ENCODE assay signal across 8 cellular contexts in genomic region chr4:182975806-182976205, GRCh38. TPM values are rescaled to one million over a fixed set of nuclear protein-coding genes. Genes with fewer than 3 reads are reported as not detected.
A peak's percentile ranks its signal among the peaks of the same experiment; 100 is the strongest.
DNase-seq lines count a peak whose midpoint lies in the region; ATAC-seq and TF ChIP-seq lines count a peak whose summit lies in the region.

No MANE protein-coding gene starts in this region.

- intact Hi-C loops in posterior cingulate gyrus (cut with DNase I) (no loop called here), CD14-positive monocyte (cut with micrococcal nuclease) (no loop called here)

- H3K36me3 Mint-ChIP-seq in CD14-positive monocyte: no peaks in the 10 kb centered on the region

- peak; percentile 60 for ATAC-seq in HG02623 (IDR thresholded peaks at IDR 0.05; ENCODE audit: unreplicated experiment)

- DNase-seq in DMS53 (lab: John Stamatoyannopoulos, UW) (peak; percentile 20), DMS53 treated with DMSO at 0.1 percent for 48 hours (lab: John Stamatoyannopoulos, UW; ENCODE audit: unreplicated experiment) (no peak), NCI-H226 (peak; percentile 82), foreskin fibroblast (peak; percentile 78 to 87), posterior cingulate gyrus (no peak), CD14-positive monocyte (ENCODE audit: low spot score) (no peak)
- no peak for DNase-seq in activated CD4-positive, CD25-positive, alpha-beta regulatory T cell (lab: John Stamatoyannopoulos, UW)

- H3K9me3 Mint-ChIP-seq in CD14-positive monocyte: peaks cover 2 to 11% (median 5%) of the 10 kb centered on the region in 7 donors

- no peak overlapping the region for H3K4me3 ChIP-seq in foreskin fibroblast (ENCODE audit: low read depth in 1 of 2, low read length in 2 of 2)

- peaks cover 3% of the 10 kb centered on the region for H3K4me1 Mint-ChIP-seq in CD14-positive monocyte

- no peaks in the 10 kb centered on the region for H3K27me3 Mint-ChIP-seq in CD14-positive monocyte (ENCODE audit: low read depth in 3 of 3)

- H3K27ac Mint-ChIP-seq in CD14-positive monocyte: no peak overlapping the region

- TF ChIP-seq CTCF in foreskin fibroblast (IDR thresholded peaks at IDR 0.05; ENCODE audit: low read depth, low read length): no peak
- TF ChIP-seq CTCF in CD14-positive monocyte (IDR thresholded peaks at IDR 0.05): no peak

- H3K4me3 Mint-ChIP-seq in CD14-positive monocyte: no peak overlapping the region

RNA-seq across cellular contexts. Expression of gene DCTD, which starts 58.6 kb away (rescaled TPM):
- 10 to 100 TPM; 45.8 to 49.9 TPM for polyA plus RNA-seq in CD14-positive monocyte

Comparison
In these comparisons a context has a peak if more than half of its experiments do, and no peak if none do; other contexts are left out.
1. DNase-seq: peak in DMS53 (single experiment), NCI-H226 (single experiment) and foreskin fibroblast (2 of 2); none in DMS53 treated with DMSO at 0.1 percent for 48 hours (single experiment), posterior cingulate gyrus (0 of 10), CD14-positive monocyte (single experiment) and activated CD4-positive, CD25-positive, alpha-beta regulatory T cell (0 of 4).